ENCODE assay signal across 5 cellular contexts in the genomic region with DNA sequence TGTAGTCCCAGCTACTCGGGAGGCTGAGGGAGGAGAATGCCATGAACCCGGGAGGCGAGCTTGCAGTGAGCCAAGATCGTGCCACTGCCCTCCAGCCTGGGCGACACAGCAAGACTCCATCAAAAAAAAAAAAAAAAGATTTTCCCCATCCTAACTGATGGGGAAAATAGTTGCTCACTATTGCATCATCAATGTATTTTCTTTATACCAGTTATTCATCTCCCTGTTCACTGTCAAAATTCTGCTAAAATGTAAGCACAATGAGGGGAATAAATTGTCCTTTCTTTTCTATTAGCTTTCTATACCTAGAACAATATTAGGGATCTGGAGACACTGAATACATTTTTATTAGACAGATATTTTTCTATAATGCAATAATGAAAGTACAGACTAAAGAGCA.
"Had no signal": no experiment of that assay in that cellular context is flagged by ENCODE, and none has a peak within 500 bp of the region (broad histone marks: within the 10 kb centered on the region; RNA-seq: fewer than 3 reads in every experiment).

No MANE protein-coding gene starts in this region.

- H2AFZ ChIP-seq: GM23338 had no signal

- H3K4me2 ChIP-seq: GM23338 had no signal

- DNase-seq: H9, HCEC 1CT, KG1 had no signal

- H3K27ac ChIP-seq: HL-60 had no signal

- ATAC-seq: GM23338 had no signal

- H3K4me3 ChIP-seq: GM23338 had no signal
